In genomic region chr4:25449688-25450087, GRCh38 we compare ENCODE assay signal across 18 cellular contexts.
A peak's percentile ranks its signal among the peaks of the same experiment; 100 is the strongest.
DNase-seq lines count a peak whose midpoint lies in the region; ATAC-seq, FAIRE-seq and TF ChIP-seq lines count a peak whose summit lies in the region.
"Had no signal": no experiment of that assay in that cellular context is flagged by ENCODE, and none has a peak within 500 bp of the region (broad histone marks: within the 10 kb centered on the region; RNA-seq: fewer than 3 reads in every experiment).

No MANE protein-coding gene starts in this region.

- H3K9me3 ChIP-seq in astrocyte (ENCODE audit: insufficient read depth, low read depth, low read length) (no peaks in the 10 kb centered on the region), upper lobe of left lung (no peaks in the 10 kb centered on the region), T-helper 17 cell (ENCODE audit: control insufficient read depth, low read length, poor library complexity, severe bottlenecking) (no peaks in the 10 kb centered on the region)
- H3K9me3 ChIP-seq: heart right ventricle, stomach had no signal

- H3K4me1 ChIP-seq in astrocyte (ENCODE audit: insufficient read depth, low read length) (peaks cover 3% of the 10 kb centered on the region), upper lobe of left lung (peaks cover 0 to 35% (median 12%) of the 10 kb centered on the region in 4 donors)
- H3K4me1 ChIP-seq: heart right ventricle, stomach had no signal

- H3K27ac Mint-ChIP-seq in activated naive CD4-positive, alpha-beta T cell treated with anti-CD3 and anti-CD28 coated beads, Interleukin-2, amount 50 U/mL, for 72 hours: peak overlapping the region in 1 of 2 donors; percentile 58
- H3K27ac Mint-ChIP-seq in astrocyte (ENCODE audit: unreplicated experiment) (peak overlapping the region; percentile 41), T-helper 17 cell (no peak overlapping the region)

- H3K9ac ChIP-seq in astrocyte (ENCODE audit: low read length): no peak overlapping the region

- TF ChIP-seq POLR2A in upper lobe of left lung (IDR thresholded peaks at IDR 0.05): no peak

- TF ChIP-seq CTCF in astrocyte (IDR thresholded peaks at IDR 0.05; ENCODE audit: insufficient read depth, low read depth, low read length) (no peak), upper lobe of left lung (IDR thresholded peaks at IDR 0.05) (no peak)

- H3K27me3 ChIP-seq in astrocyte (ENCODE audit: insufficient read depth, low read length) (no peaks in the 10 kb centered on the region), upper lobe of left lung (no peaks in the 10 kb centered on the region)
- H3K27me3 ChIP-seq: heart right ventricle, stomach had no signal

- H3K36me3 ChIP-seq in astrocyte (ENCODE audit: insufficient read depth, low read length): no peaks in the 10 kb centered on the region
- H3K36me3 ChIP-seq in upper lobe of left lung: no peaks in the 10 kb centered on the region
- H3K36me3 ChIP-seq: heart right ventricle, stomach had no signal

- no peak overlapping the region for H3K4me3 ChIP-seq in astrocyte (ENCODE audit: insufficient read depth, low read depth, low read length)
- no peak overlapping the region for H3K4me3 ChIP-seq in upper lobe of left lung
- H3K4me3 ChIP-seq: heart right ventricle, stomach had no signal

- H3K36me3 Mint-ChIP-seq in activated naive CD4-positive, alpha-beta T cell treated with anti-CD3 and anti-CD28 coated beads, Interleukin-2, amount 50 U/mL, for 72 hours: no peaks in the 10 kb centered on the region
- no peaks in the 10 kb centered on the region for H3K36me3 Mint-ChIP-seq in astrocyte (ENCODE audit: low read depth, unreplicated experiment)
- peaks cover 2% of the 10 kb centered on the region for H3K36me3 Mint-ChIP-seq in T-helper 17 cell (ENCODE audit: low read depth)

- no peak overlapping the region for H3K4me2 ChIP-seq in astrocyte (ENCODE audit: low read length)

- TF ChIP-seq EP300 in upper lobe of left lung (IDR thresholded peaks at IDR 0.05): no peak

- H3K79me2 ChIP-seq in astrocyte (ENCODE audit: insufficient read depth, low read length): no peaks in the 10 kb centered on the region

- peak; percentile 50 to 60 for ATAC-seq in activated naive CD4-positive, alpha-beta T cell treated with anti-CD3 and anti-CD28 coated beads, Interleukin-2, amount 50 U/mL, for 72 hours
- ATAC-seq in HG02610 (IDR thresholded peaks at IDR 0.05; ENCODE audit: unreplicated experiment): peak; percentile 66
- ATAC-seq in upper lobe of left lung (ENCODE audit: low FRiP score in 2 of 2): no peak
- no peak for ATAC-seq in T-helper 17 cell
- ATAC-seq in GM18519 (IDR thresholded peaks at IDR 0.05; ENCODE audit: low FRiP score, unreplicated experiment): no peak
- ATAC-seq: heart right ventricle, Right ventricle myocardium inferior had no signal

- no peak overlapping the region for H2AFZ ChIP-seq in astrocyte (ENCODE audit: low read depth, low read length)

- no peaks in the 10 kb centered on the region for H4K20me1 ChIP-seq in astrocyte (ENCODE audit: insufficient read depth, low read length)

- H3K4me3 Mint-ChIP-seq in astrocyte (ENCODE audit: unreplicated experiment) (no peak overlapping the region), T-helper 17 cell (no peak overlapping the region)
- H3K4me3 Mint-ChIP-seq: neural crest cell had no signal

- peaks cover 19% of the 10 kb centered on the region for H3K27me3 Mint-ChIP-seq in astrocyte (ENCODE audit: low read depth, unreplicated experiment)
- H3K27me3 Mint-ChIP-seq in T-helper 17 cell: no peaks in the 10 kb centered on the region

- DNase-seq in activated naive CD4-positive, alpha-beta T cell treated with anti-CD3 and anti-CD28 coated beads, Interleukin-2, amount 50 U/mL, for 72 hours (ENCODE audit: low spot score in 2 of 2): no peak
- no peak for DNase-seq in activated naive CD4-positive, alpha-beta T cell (lab: John Stamatoyannopoulos, UW)
- DNase-seq in astrocyte (ENCODE audit: low read depth): no peak
- no peak for DNase-seq in upper lobe of left lung
- DNase-seq in T-helper 17 cell: no peak
- no peak for DNase-seq in T1000 (lab: John Stamatoyannopoulos, UW)
- DNase-seq: activated gamma-delta T cell; anterior cingulate cortex; heart right ventricle; NCI-H2081 treated with DMSO at 0.1 percent for 48 hours; NCI-H510A; stimulated activated CD4-positive, alpha-beta T cell treated with anti-CD3 and anti-CD28 coated beads, Interleukin-15, amount 100 ng/mL, for 24 hours; stomach had no signal

- no peak for FAIRE-seq in astrocyte (lab: Jason Lieb, UNC)
- FAIRE-seq: urothelium cell line had no signal

- peaks cover 8% of the 10 kb centered on the region for H3K4me1 Mint-ChIP-seq in astrocyte (ENCODE audit: low read depth, unreplicated experiment)
- H3K4me1 Mint-ChIP-seq in T-helper 17 cell: no peaks in the 10 kb centered on the region
- H3K4me1 Mint-ChIP-seq: neural crest cell had no signal

- H3K27ac ChIP-seq in astrocyte (ENCODE audit: low read depth, low read length) (no peak overlapping the region), upper lobe of left lung (peak overlapping the region; percentile 30 to 84 (median 60))
- H3K27ac ChIP-seq: heart right ventricle, stomach had no signal

- H3K9me3 Mint-ChIP-seq in activated naive CD4-positive, alpha-beta T cell treated with anti-CD3 and anti-CD28 coated beads, Interleukin-2, amount 50 U/mL, for 72 hours: no peaks in the 10 kb centered on the region
- H3K9me3 Mint-ChIP-seq in astrocyte (ENCODE audit: unreplicated experiment): no peaks in the 10 kb centered on the region
- H3K9me3 Mint-ChIP-seq: neural crest cell had no signal

- WGBS in upper lobe of left lung, 2 donors: 74 to 77% methylated on average over 5 of the region's 5 CpGs

Comparison
In these comparisons a context has a peak if more than half of its experiments do, and no peak if none do; other contexts are left out.
1. ATAC-seq: peak in activated naive CD4-positive, alpha-beta T cell treated with anti-CD3 and anti-CD28 coated beads, Interleukin-2, amount 50 U/mL, for 72 hours (2 of 2) and HG02610 (single experiment); none in upper lobe of left lung (0 of 2), T-helper 17 cell (single experiment) and GM18519 (single experiment).